8 cellular contexts compared by ENCODE assay signal in the genomic region with DNA sequence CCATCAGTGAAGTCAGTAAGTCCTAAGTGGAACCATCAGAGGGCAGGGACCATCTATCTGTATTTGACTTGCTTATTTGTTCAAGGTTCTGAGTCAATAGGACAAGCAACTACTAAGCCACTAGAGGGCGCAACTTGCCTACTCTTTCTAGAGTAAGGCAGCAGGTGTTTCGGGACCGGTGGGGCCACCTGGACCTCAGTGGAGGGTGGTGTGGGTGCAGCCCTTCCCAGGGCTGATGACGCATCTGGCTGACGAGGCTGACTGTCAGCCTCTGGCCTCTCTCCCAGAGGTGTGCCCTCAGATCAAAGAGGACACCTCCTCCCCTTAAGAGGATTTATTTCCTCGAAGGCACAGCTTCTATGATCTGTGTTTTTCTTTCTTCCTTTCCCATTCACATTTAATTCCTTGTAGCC. TPM values are rescaled to one million over a fixed set of nuclear protein-coding genes. Genes with fewer than 3 reads are reported as not detected.
DNase-seq lines count a peak whose midpoint lies in the region; ATAC-seq and TF ChIP-seq lines count a peak whose summit lies in the region.

No MANE protein-coding gene starts in this region.

- H3K27me3 ChIP-seq in CD8-positive, alpha-beta T cell (ENCODE audit: insufficient read depth, low read length) = no peaks in the 10 kb centered on the region
- no peaks in the 10 kb centered on the region for H3K27me3 ChIP-seq in effector memory CD4-positive, alpha-beta T cell (replicated peaks; ENCODE audit: control insufficient read depth, insufficient read depth, low read length, poor library complexity, severe bottlenecking)
- H3K27me3 ChIP-seq in mesendoderm (ENCODE audit: insufficient read depth, low read length, poor library complexity) = no peaks in the 10 kb centered on the region

- H4K5ac ChIP-seq in mesendoderm (ENCODE audit: low read length) = no peak overlapping the region

- peak; percentile 85 for TF ChIP-seq CTCF in CD8-positive, alpha-beta T cell (IDR thresholded peaks at IDR 0.05)

- H3K9me3 Mint-ChIP-seq in CD8-positive, alpha-beta T cell = no peaks in the 10 kb centered on the region

- no peak overlapping the region for H2AK5ac ChIP-seq in mesendoderm (ENCODE audit: low read length)

- POLR2A ChIA-PET in CD8-positive, alpha-beta T cell (lab: Charles Lee) = interaction anchor here (0.8 to 1.0 kb wide), 2 partner anchors 32 to 69 kb away, joined by 3 read pairs; no protein-coding TSS in a partner anchor

- H3K79me2 ChIP-seq in mesendoderm (ENCODE audit: control insufficient read depth, insufficient read depth, low read length) = no peaks in the 10 kb centered on the region

- CTCF ChIA-PET in CD8-positive, alpha-beta T cell (lab: Charles Lee) = interaction anchor here (0.6 to 9.0 kb wide), 25 partner anchors 9 to 244 kb away, joined by 3 to 98 read pairs (median 4); a partner anchor contains a TSS

- peak overlapping the region; percentile 2 for H3K27ac ChIP-seq in CD8-positive, alpha-beta T cell (ENCODE audit: low read depth, low read length)
- peak overlapping the region; percentile 63 for H3K27ac ChIP-seq in effector memory CD4-positive, alpha-beta T cell (ENCODE audit: insufficient read depth, low read length, poor library complexity, severe bottlenecking)
- H3K27ac ChIP-seq in mesendoderm (ENCODE audit: low read depth, low read length) = no peak overlapping the region

- H3K4me3 ChIP-seq in CD8-positive, alpha-beta T cell (ENCODE audit: low read depth, low read length) = no peak overlapping the region
- no peak overlapping the region for H3K4me3 ChIP-seq in effector memory CD4-positive, alpha-beta T cell (ENCODE audit: insufficient read depth, low read depth, low read length, poor library complexity, severe bottlenecking)
- H3K4me3 ChIP-seq in mesendoderm (ENCODE audit: low read length) = no peak overlapping the region

- no peak overlapping the region for H3K4me3 Mint-ChIP-seq in CD8-positive, alpha-beta T cell

- H3K9me3 ChIP-seq in CD8-positive, alpha-beta T cell (ENCODE audit: low read length) = no peaks in the 10 kb centered on the region
- H3K9me3 ChIP-seq in effector memory CD4-positive, alpha-beta T cell (ENCODE audit: control insufficient read depth, low read length) = no peaks in the 10 kb centered on the region

- no peaks in the 10 kb centered on the region for H3K79me1 ChIP-seq in mesendoderm (ENCODE audit: low read length)

- H3K27me3 Mint-ChIP-seq in CD8-positive, alpha-beta T cell (ENCODE audit: low read depth) = no peaks in the 10 kb centered on the region

- no peak overlapping the region for H2BK5ac ChIP-seq in mesendoderm (ENCODE audit: low read length)

- no peak overlapping the region for H2BK15ac ChIP-seq in mesendoderm (replicated peaks; ENCODE audit: low read depth)

- H3K36me3 ChIP-seq in CD8-positive, alpha-beta T cell (ENCODE audit: insufficient read depth, low read length) = no peaks in the 10 kb centered on the region
- no peaks in the 10 kb centered on the region for H3K36me3 ChIP-seq in effector memory CD4-positive, alpha-beta T cell (ENCODE audit: control insufficient read depth, insufficient read depth, low read length)
- H3K36me3 ChIP-seq in mesendoderm (ENCODE audit: control insufficient read depth, insufficient read depth, low read length) = no peaks in the 10 kb centered on the region

- no peak overlapping the region for H4K8ac ChIP-seq in mesendoderm (ENCODE audit: low read depth, low read length)

- H3K4me1 Mint-ChIP-seq in CD8-positive, alpha-beta T cell (ENCODE audit: low read depth) = peaks cover 27% of the 10 kb centered on the region

- H3K27ac Mint-ChIP-seq in CD8-positive, alpha-beta T cell = peak overlapping the region; percentile 28

- H3K18ac ChIP-seq in mesendoderm (ENCODE audit: low read length) = no peak overlapping the region

- peak; percentile 93 for ATAC-seq in CD8-positive, alpha-beta T cell
- ATAC-seq in GM21367 (IDR thresholded peaks at IDR 0.05; ENCODE audit: unreplicated experiment) = peak; percentile 81

- intact Hi-C loops in CD8-positive, alpha-beta T cell (cut with DNase I, micrococcal nuclease) = loop anchor here (1.0 to 5.0 kb wide), 6 partner anchors 13 to 786 kb away; a partner anchor contains a TSS

- DNase-seq in CD8-positive, alpha-beta T cell = peak; percentile 68 to 91 (median 83)
- DNase-seq in HuH-7.5 (ENCODE audit: low spot score) (peak; percentile 46), NOMO-1 treated with DMSO at 0.1 percent for 48 hours (lab: John Stamatoyannopoulos, UW; ENCODE audit: unreplicated experiment) (peak; percentile 88), mesendoderm (peak; percentile 95)
- peak; percentile 86 for DNase-seq in activated CD8-positive, alpha-beta memory T cell treated with anti-CD3 and anti-CD28 coated beads for 24 hours
- DNase-seq in effector memory CD4-positive, alpha-beta T cell = peak; percentile 80 to 89 (median 83)
- DNase-seq in stimulated activated CD8-positive, alpha-beta memory T cell treated with anti-CD3 and anti-CD28 coated beads, Interleukin-4, amount 100 ng/mL, for 24 hours (ENCODE audit: low read depth) = peak; percentile 52

- H2BK120ac ChIP-seq in mesendoderm (ENCODE audit: low read depth, low read length) = no peak overlapping the region

- no peak overlapping the region for H3K56ac ChIP-seq in mesendoderm (ENCODE audit: low read length)

- peaks cover 16% of the 10 kb centered on the region for H3K36me3 Mint-ChIP-seq in CD8-positive, alpha-beta T cell

- no peak overlapping the region for H3K4me2 ChIP-seq in mesendoderm (ENCODE audit: low read length)

- no peak overlapping the region for H3K4ac ChIP-seq in mesendoderm (ENCODE audit: low read depth, low read length)

- WGBS in mesendoderm (ENCODE audit: extremely low coverage, insufficient coverage, low lambda C conversion rate) = no CpG with 5 or more reads among the region's 6 CpGs

- H3K23ac ChIP-seq in mesendoderm (ENCODE audit: low read length) = no peak overlapping the region

- peaks cover 25% of the 10 kb centered on the region for H3K4me1 ChIP-seq in CD8-positive, alpha-beta T cell (ENCODE audit: insufficient read depth, low read length)
- peaks cover 20% of the 10 kb centered on the region for H3K4me1 ChIP-seq in effector memory CD4-positive, alpha-beta T cell (ENCODE audit: control insufficient read depth, insufficient read depth, low read length, poor library complexity, severe bottlenecking)
- H3K4me1 ChIP-seq in mesendoderm (ENCODE audit: control insufficient read depth, low read depth, low read length) = no peaks in the 10 kb centered on the region

- no peak overlapping the region for H3K9ac ChIP-seq in mesendoderm (ENCODE audit: low read length)

RNA-seq across cellular contexts. Expression of a gene that starts 6.6 kb away (rescaled TPM):
- 1 to 10 TPM; 1.8 to 2.9 TPM for total RNA-seq in CD8-positive, alpha-beta T cell
- polyA plus RNA-seq in mesendoderm (2013, experiment 1 of 2) = 5.7 TPM
- 6.2 TPM for polyA plus RNA-seq in mesendoderm (2013, experiment 2 of 2)

RNA-seq across cellular contexts. Expression of a gene that starts 15.1 kb away (rescaled TPM):
- total RNA-seq in CD8-positive, alpha-beta T cell = 10 to 100 TPM in 1 of 2 experiments, 1 to 10 TPM in 1; 9.4 to 12.1 TPM
- polyA plus RNA-seq in mesendoderm (2013, experiment 1 of 2) = 1.9 TPM
- 2.1 TPM for polyA plus RNA-seq in mesendoderm (2013, experiment 2 of 2)
